ENCODE assay signal across 8 cellular contexts in the genomic region with DNA sequence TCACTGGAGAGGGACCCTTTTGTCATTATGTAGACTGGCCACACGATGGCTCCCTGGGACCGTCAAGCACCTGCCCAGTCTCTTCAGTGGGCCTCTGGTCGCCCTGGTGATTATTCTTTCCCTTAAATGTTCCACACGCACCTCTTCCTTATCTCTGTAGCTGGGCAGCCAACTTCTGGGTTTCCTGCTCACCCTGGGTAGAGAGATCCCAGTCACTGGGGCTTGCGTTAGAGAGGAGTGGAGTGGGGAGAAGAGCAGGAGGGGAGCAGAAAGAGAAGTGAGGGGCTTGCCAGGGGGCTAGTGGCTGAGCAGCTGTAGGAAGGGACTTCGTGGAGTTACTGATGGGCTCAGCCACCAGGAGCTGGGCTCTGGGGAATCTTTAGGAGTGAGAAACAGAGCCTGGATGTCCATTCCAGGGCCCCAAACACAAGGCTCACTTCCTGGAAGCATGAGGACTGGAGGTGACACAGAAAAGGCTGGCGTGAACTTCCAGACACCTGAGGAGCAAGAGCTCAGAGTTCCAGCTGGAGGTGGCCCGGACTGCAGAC.
DNase-seq lines count a peak whose midpoint lies in the region; ATAC-seq and TF ChIP-seq lines count a peak whose summit lies in the region.

No MANE protein-coding gene starts in this region.

- no peaks in the 10 kb centered on the region for H3K9me3 ChIP-seq in liver (ENCODE audit: control insufficient read depth in 4 of 4, low read length in 3 of 4)

- no peak overlapping the region for H3K4me3 Mint-ChIP-seq in chondrocyte (ENCODE audit: unreplicated experiment)

- peaks cover 8% of the 10 kb centered on the region for H3K9me3 Mint-ChIP-seq in chondrocyte (ENCODE audit: low read depth)

- TF ChIP-seq CTCF in chondrocyte (IDR thresholded peaks at IDR 0.05) (peak; percentile 88), liver (IDR thresholded peaks at IDR 0.05; ENCODE audit: low read depth, low read length, missing input control) (peak; percentile 59)

- peaks cover 4% of the 10 kb centered on the region for H3K4me1 Mint-ChIP-seq in chondrocyte (ENCODE audit: low read depth)

- H3K27me3 Mint-ChIP-seq in chondrocyte (ENCODE audit: low read depth) = peaks cover 45% of the 10 kb centered on the region

- H3K27me3 ChIP-seq in liver (ENCODE audit: control insufficient read depth in 4 of 4, insufficient read depth in 4 of 4, low read length in 3 of 4) = peaks cover 0 to 9% (median 2%) of the 10 kb centered on the region in 4 donors

- H3K27ac ChIP-seq in liver (ENCODE audit: low read depth in 1 of 2, low read length in 2 of 2) = no peak overlapping the region

- ATAC-seq in HG02870 (IDR thresholded peaks at IDR 0.05; ENCODE audit: unreplicated experiment) (peak; percentile 44), HG02973 (IDR thresholded peaks at IDR 0.05; ENCODE audit: unreplicated experiment) (no peak), GM18907 (IDR thresholded peaks at IDR 0.05; ENCODE audit: unreplicated experiment) (no peak)

- no peak overlapping the region for H3K9ac ChIP-seq in liver (ENCODE audit: low read depth in 1 of 2, low read length in 2 of 2)

- H3K36me3 Mint-ChIP-seq in chondrocyte (ENCODE audit: low read depth) = no peaks in the 10 kb centered on the region

- DNase-seq in ELF-1 (ENCODE audit: low read depth, low spot score) = peak; percentile 81
- DNase-seq in NCI-H748 (lab: John Stamatoyannopoulos, UW; ENCODE audit: unreplicated experiment) = peak; percentile 75
- DNase-seq in chondrocyte (ENCODE audit: low spot score) = no peak
- DNase-seq in NCI-H2081 treated with DMSO at 0.1 percent for 48 hours (lab: John Stamatoyannopoulos, UW) = no peak

- 34% methylated on average over 8 of the region's 8 CpGs for WGBS in liver

- no peaks in the 10 kb centered on the region for H3K4me1 ChIP-seq in liver (ENCODE audit: control insufficient read depth in 4 of 4, insufficient read depth in 4 of 4, low read length in 3 of 4)

- peak; percentile 91 to 93 for TF ChIP-seq RAD21 in liver (IDR thresholded peaks at IDR 0.05)

- H3K36me3 ChIP-seq in liver (ENCODE audit: control insufficient read depth in 4 of 4, insufficient read depth in 3 of 4, low read depth in 1 of 4, low read length in 3 of 4) = no peaks in the 10 kb centered on the region

- no peak overlapping the region for H3K4me3 ChIP-seq in liver (ENCODE audit: low read depth in 1 of 3, low read length in 3 of 3)

- no peak overlapping the region for H3K27ac Mint-ChIP-seq in chondrocyte (ENCODE audit: unreplicated experiment)

TF ChIP-seq in liver, 16 proteins besides CTCF, POLR2A, EP300 and RAD21:
- TF ChIP-seq, protein P1, sequence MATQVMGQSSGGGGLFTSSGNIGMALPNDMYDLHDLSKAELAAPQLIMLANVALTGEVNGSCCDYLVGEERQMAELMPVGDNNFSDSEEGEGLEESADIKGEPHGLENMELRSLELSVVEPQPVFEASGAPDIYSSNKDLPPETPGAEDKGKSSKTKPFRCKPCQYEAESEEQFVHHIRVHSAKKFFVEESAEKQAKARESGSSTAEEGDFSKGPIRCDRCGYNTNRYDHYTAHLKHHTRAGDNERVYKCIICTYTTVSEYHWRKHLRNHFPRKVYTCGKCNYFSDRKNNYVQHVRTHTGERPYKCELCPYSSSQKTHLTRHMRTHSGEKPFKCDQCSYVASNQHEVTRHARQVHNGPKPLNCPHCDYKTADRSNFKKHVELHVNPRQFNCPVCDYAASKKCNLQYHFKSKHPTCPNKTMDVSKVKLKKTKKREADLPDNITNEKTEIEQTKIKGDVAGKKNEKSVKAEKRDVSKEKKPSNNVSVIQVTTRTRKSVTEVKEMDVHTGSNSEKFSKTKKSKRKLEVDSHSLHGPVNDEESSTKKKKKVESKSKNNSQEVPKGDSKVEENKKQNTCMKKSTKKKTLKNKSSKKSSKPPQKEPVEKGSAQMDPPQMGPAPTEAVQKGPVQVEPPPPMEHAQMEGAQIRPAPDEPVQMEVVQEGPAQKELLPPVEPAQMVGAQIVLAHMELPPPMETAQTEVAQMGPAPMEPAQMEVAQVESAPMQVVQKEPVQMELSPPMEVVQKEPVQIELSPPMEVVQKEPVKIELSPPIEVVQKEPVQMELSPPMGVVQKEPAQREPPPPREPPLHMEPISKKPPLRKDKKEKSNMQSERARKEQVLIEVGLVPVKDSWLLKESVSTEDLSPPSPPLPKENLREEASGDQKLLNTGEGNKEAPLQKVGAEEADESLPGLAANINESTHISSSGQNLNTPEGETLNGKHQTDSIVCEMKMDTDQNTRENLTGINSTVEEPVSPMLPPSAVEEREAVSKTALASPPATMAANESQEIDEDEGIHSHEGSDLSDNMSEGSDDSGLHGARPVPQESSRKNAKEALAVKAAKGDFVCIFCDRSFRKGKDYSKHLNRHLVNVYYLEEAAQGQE (IDR thresholded peaks at IDR 0.05) = no peak
- TF ChIP-seq JUND (IDR thresholded peaks at IDR 0.05) (no peak), HNF4G (IDR thresholded peaks at IDR 0.05) (no peak), ATF3 (IDR thresholded peaks at IDR 0.05) (no peak), YY1 (IDR thresholded peaks at IDR 0.05) (no peak), HNF4A (conservative IDR thresholded peaks at IDR 0.05) (no peak), RXRA (IDR thresholded peaks at IDR 0.05) (no peak), ZBTB33 (IDR thresholded peaks at IDR 0.05) (no peak), FOXA1 (IDR thresholded peaks at IDR 0.05) (no peak), SP1 (IDR thresholded peaks at IDR 0.05) (no peak), NR2F2 (IDR thresholded peaks at IDR 0.05) (no peak), GABPA (IDR thresholded peaks at IDR 0.05 in 1 of 2, conservative IDR thresholded peaks at IDR 0.05 in 1 of 2) (no peak), FOXA2 (IDR thresholded peaks at IDR 0.05) (no peak), EGR1 (IDR thresholded peaks at IDR 0.05; ENCODE audit: low read depth in 2 of 2) (no peak), TAF1 (conservative IDR thresholded peaks at IDR 0.05) (no peak)
- TF ChIP-seq, protein P2, sequence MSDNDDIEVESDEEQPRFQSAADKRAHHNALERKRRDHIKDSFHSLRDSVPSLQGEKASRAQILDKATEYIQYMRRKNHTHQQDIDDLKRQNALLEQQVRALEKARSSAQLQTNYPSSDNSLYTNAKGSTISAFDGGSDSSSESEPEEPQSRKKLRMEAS (IDR thresholded peaks at IDR 0.05) = no peak
TF ChIP-seq in liver: peak in this region for 0.

Comparison
In these comparisons a context has a peak if more than half of its experiments do, and no peak if none do; other contexts are left out.
1. DNase-seq: peak in ELF-1 (single experiment) and NCI-H748 (single experiment); none in chondrocyte (single experiment) and NCI-H2081 treated with DMSO at 0.1 percent for 48 hours (single experiment).